Comparison of ENCODE assay signal across 8 cellular contexts in genomic region chr11:72821920-72822799, GRCh38. TPM values are rescaled to one million over a fixed set of nuclear protein-coding genes. Genes with fewer than 3 reads are reported as not detected.
DNase-seq lines count a peak whose midpoint lies in the region; ATAC-seq and TF ChIP-seq lines count a peak whose summit lies in the region.

No MANE protein-coding gene starts in this region.

- peak; percentile 67 to 94 (median 86) for DNase-seq in CD8-positive, alpha-beta memory T cell
- DNase-seq in GM23338 (ENCODE audit: low spot score): peak; percentile 96
- peak; percentile 94 for DNase-seq in NCI-H345 (lab: John Stamatoyannopoulos, UW)
- peak; percentile 33 to 82 (median 78) for DNase-seq in activated CD8-positive, alpha-beta memory T cell treated with anti-CD3 and anti-CD28 coated beads for 48 hours (ENCODE audit: low read depth in 2 of 3, low spot score in 2 of 3)
- DNase-seq in effector CD8-positive, alpha-beta T cell (lab: John Stamatoyannopoulos, UW): peak; percentile 90
- DNase-seq in lung microvascular endothelial cell (ENCODE audit: low read depth in 2 of 2): peak; percentile 91 to 94
- peak; percentile 72 to 92 (median 75) for DNase-seq in stimulated activated CD4-positive, alpha-beta T cell treated with anti-CD3 and anti-CD28 coated beads, TNF-alpha, amount 100 ng/mL, for 1 hour (ENCODE audit: low read depth in 3 of 3, low spot score in 1 of 3)

- H3K79me2 ChIP-seq in GM23338 (replicated peaks; ENCODE audit: insufficient read depth): no peaks in the 10 kb centered on the region

- peak overlapping the region; percentile 94 for H3K4me2 ChIP-seq in GM23338

- no peaks in the 10 kb centered on the region for H3K27me3 ChIP-seq in CD8-positive, alpha-beta memory T cell (ENCODE audit: insufficient read depth, low read length, poor library complexity, severe bottlenecking)
- H3K27me3 ChIP-seq in GM23338 (ENCODE audit: insufficient read depth): peaks cover 24% of the 10 kb centered on the region

- no peaks in the 10 kb centered on the region for H4K20me1 ChIP-seq in GM23338 (replicated peaks; ENCODE audit: insufficient read depth)

- 0 out of 2 replicates have a peak, but pooled peaks cover 3% of the 10 kb centered on the region for H3F3A ChIP-seq in GM23338 (replicated peaks; ENCODE audit: low read depth)

- H3K27ac ChIP-seq in CD8-positive, alpha-beta memory T cell (ENCODE audit: low read depth, low read length): peak overlapping the region; percentile 43
- no peak overlapping the region for H3K27ac ChIP-seq in GM23338 (ENCODE audit: low read depth)

- peaks cover 33% of the 10 kb centered on the region for H3K36me3 ChIP-seq in CD8-positive, alpha-beta memory T cell (ENCODE audit: insufficient read depth, low read length)
- no peaks in the 10 kb centered on the region for H3K36me3 ChIP-seq in GM23338 (ENCODE audit: insufficient read depth)

- H3K4me1 ChIP-seq in CD8-positive, alpha-beta memory T cell (ENCODE audit: insufficient read depth, low read length): no peaks in the 10 kb centered on the region
- no peaks in the 10 kb centered on the region for H3K4me1 ChIP-seq in GM23338 (ENCODE audit: insufficient read depth)

- H3K36me3 Mint-ChIP-seq in CD8-positive, alpha-beta memory T cell: peaks cover 4 to 73% (median 15%) of the 10 kb centered on the region in 3 donors
- peaks cover 6% of the 10 kb centered on the region; the same call in 1 of the 3 replicates for H3K36me3 Mint-ChIP-seq in GM23338 (ENCODE audit: low read depth)

- peak overlapping the region; percentile 96 for H2AFZ ChIP-seq in GM23338

- CTCF ChIA-PET in CD8-positive, alpha-beta memory T cell (lab: Charles Lee): interaction anchor here (0.9 to 1.7 kb wide), 7 partner anchors 9 to 355 kb away, joined by 3 to 6 read pairs (median 5); partner anchors contain the start of gene FCHSD2

- peaks cover 13 to 48% (median 24%) of the 10 kb centered on the region in 3 donors for H3K4me1 Mint-ChIP-seq in CD8-positive, alpha-beta memory T cell
- peaks cover 18% of the 10 kb centered on the region for H3K4me1 Mint-ChIP-seq in GM23338

- peaks cover 0 to 3% of the 10 kb centered on the region in 2 donors for H3K27me3 Mint-ChIP-seq in CD8-positive, alpha-beta memory T cell
- H3K27me3 Mint-ChIP-seq in GM23338 (ENCODE audit: insufficient read depth, low read depth, poor library complexity): peaks cover 20% of the 10 kb centered on the region

- peak overlapping the region in 7 of 8 donors; percentile 71 to 95 (median 85) for H3K27ac Mint-ChIP-seq in CD8-positive, alpha-beta memory T cell
- H3K27ac Mint-ChIP-seq in GM23338: no peak overlapping the region

- H3K4me3 ChIP-seq in CD8-positive, alpha-beta memory T cell (ENCODE audit: low read length): no peak overlapping the region
- H3K4me3 ChIP-seq in GM23338: peak overlapping the region; percentile 74

- POLR2A ChIA-PET in CD8-positive, alpha-beta memory T cell (lab: Charles Lee): interaction anchor here (0.6 kb wide), 1 partner anchor 320 kb away, joined by 3 read pairs; the partner anchor contains the start of gene FCHSD2

- H3K9me3 ChIP-seq in CD8-positive, alpha-beta memory T cell (ENCODE audit: low read length): no peaks in the 10 kb centered on the region

- H3K9me2 ChIP-seq in GM23338 (ENCODE audit: insufficient read depth): no peaks in the 10 kb centered on the region

- peak overlapping the region in 5 of 7 donors; percentile 4 to 60 (median 44) for H3K4me3 Mint-ChIP-seq in CD8-positive, alpha-beta memory T cell
- H3K4me3 Mint-ChIP-seq in GM23338: peak overlapping the region; percentile 67

- no peaks in the 10 kb centered on the region for H3K9me3 Mint-ChIP-seq in CD8-positive, alpha-beta memory T cell
- no peaks in the 10 kb centered on the region; the same call in 2 of the 3 replicates for H3K9me3 Mint-ChIP-seq in GM23338

- TF ChIP-seq CTCF in GM23338 (conservative IDR thresholded peaks at IDR 0.05; ENCODE audit: low read depth in 2 of 2): peak in 1 of 2 experiments; percentile 34; a peak in 2 of 4 replicates

- ATAC-seq in GM23338 (peak; percentile 81), HG02642 (IDR thresholded peaks at IDR 0.05; ENCODE audit: poor library complexity, unreplicated experiment) (no peak)

TF ChIP-seq in GM23338, 12 proteins besides CTCF, POLR2A, EP300 and RAD21:
- TF ChIP-seq, protein P1, sequence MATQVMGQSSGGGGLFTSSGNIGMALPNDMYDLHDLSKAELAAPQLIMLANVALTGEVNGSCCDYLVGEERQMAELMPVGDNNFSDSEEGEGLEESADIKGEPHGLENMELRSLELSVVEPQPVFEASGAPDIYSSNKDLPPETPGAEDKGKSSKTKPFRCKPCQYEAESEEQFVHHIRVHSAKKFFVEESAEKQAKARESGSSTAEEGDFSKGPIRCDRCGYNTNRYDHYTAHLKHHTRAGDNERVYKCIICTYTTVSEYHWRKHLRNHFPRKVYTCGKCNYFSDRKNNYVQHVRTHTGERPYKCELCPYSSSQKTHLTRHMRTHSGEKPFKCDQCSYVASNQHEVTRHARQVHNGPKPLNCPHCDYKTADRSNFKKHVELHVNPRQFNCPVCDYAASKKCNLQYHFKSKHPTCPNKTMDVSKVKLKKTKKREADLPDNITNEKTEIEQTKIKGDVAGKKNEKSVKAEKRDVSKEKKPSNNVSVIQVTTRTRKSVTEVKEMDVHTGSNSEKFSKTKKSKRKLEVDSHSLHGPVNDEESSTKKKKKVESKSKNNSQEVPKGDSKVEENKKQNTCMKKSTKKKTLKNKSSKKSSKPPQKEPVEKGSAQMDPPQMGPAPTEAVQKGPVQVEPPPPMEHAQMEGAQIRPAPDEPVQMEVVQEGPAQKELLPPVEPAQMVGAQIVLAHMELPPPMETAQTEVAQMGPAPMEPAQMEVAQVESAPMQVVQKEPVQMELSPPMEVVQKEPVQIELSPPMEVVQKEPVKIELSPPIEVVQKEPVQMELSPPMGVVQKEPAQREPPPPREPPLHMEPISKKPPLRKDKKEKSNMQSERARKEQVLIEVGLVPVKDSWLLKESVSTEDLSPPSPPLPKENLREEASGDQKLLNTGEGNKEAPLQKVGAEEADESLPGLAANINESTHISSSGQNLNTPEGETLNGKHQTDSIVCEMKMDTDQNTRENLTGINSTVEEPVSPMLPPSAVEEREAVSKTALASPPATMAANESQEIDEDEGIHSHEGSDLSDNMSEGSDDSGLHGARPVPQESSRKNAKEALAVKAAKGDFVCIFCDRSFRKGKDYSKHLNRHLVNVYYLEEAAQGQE (IDR thresholded peaks at IDR 0.05; ENCODE audit: unreplicated experiment): no peak
- TF ChIP-seq POLR2AphosphoS5 (IDR thresholded peaks at IDR 0.05; ENCODE audit: low read depth): peak; percentile 92
- 0 out of 2 replicates have a peak, but pooled peaks have one; percentile 9 for TF ChIP-seq CREB1 (CRISPR knock-in tag; IDR thresholded peaks at IDR 0.05; ENCODE audit: low read depth)
TF ChIP-seq in GM23338: peak in this region for 2.

RNA-seq across cellular contexts. Expression of gene ATG16L2, which starts 7.9 kb away (rescaled TPM):
- 10 to 100 TPM; 50.3 to 53.2 TPM for total RNA-seq in CD8-positive, alpha-beta memory T cell
- 18.8 TPM for polyA plus RNA-seq in CD8-positive, alpha-beta memory T cell
- total RNA-seq in GM23338 (2014; rRNA removed; shearing (Covaris generic)): 18.0 and 24.6 TPM in 2 replicates
- polyA plus RNA-seq in GM23338 (2016; fragmentation: Nextera tagmentation; extraction: Ambion mirVana): 9.6 and 10.2 TPM in 2 replicates
- 3.5 and 5.2 TPM in 2 replicates for total RNA-seq in lung microvascular endothelial cell

RNA-seq across cellular contexts. Expression of gene STARD10, which starts 28.3 kb away (rescaled TPM):
- 10 to 100 TPM; 13.8 to 15.9 TPM for total RNA-seq in CD8-positive, alpha-beta memory T cell
- 21.8 TPM for polyA plus RNA-seq in CD8-positive, alpha-beta memory T cell
- 14.4 and 20.5 TPM in 2 replicates for total RNA-seq in GM23338 (2014; rRNA removed; shearing (Covaris generic))
- 16.6 and 20.7 TPM in 2 replicates for polyA plus RNA-seq in GM23338 (2016; fragmentation: Nextera tagmentation; extraction: Ambion mirVana)
- 47.5 and 90.5 TPM in 2 replicates for total RNA-seq in lung microvascular endothelial cell
